ENCODE assay signal across 18 cellular contexts in the genomic region with DNA sequence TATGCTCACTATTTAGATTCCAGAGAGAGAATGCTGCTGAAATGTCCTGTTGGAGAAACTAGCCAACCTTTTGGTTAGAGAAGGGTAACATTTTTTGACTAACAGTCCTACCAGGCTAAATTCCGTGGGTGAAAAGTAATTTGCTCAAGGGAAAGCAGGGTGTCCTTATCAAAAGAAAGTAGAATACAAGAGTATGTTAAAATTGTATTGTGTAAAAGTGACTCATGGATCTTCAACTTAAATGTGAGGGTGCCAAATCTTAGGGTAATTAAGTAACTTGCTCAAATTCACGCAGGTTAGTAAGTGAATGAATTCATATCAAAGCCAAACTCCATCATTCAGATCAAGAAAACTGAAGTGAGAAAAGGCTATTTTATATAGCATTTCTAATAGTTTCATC.
"Had no signal": no experiment of that assay in that cellular context is flagged by ENCODE, and none has a peak within 500 bp of the region (broad histone marks: within the 10 kb centered on the region; RNA-seq: fewer than 3 reads in every experiment).

No MANE protein-coding gene starts in this region.

- H3K4me1 ChIP-seq: thyroid gland, uterus had no signal

- H3K27me3 ChIP-seq: ovary, stomach, thyroid gland, uterus had no signal

- H3K4me3 ChIP-seq: lung, mucosa of descending colon, ovary, skin epidermis, stomach, thyroid gland, uterus had no signal

- H3K27me3 Mint-ChIP-seq: activated CD4-positive, alpha-beta memory T cell treated with anti-CD3 and anti-CD28 coated beads, Interleukin-2, amount 10 ng/mL, durations not matched to agents 7 days and 5 days; activated CD4-positive, alpha-beta T cell treated with anti-CD3 and anti-CD28 coated beads for 36 hours; activated naive CD8-positive, alpha-beta T cell treated with anti-CD3 and anti-CD28 coated beads, Interleukin-2, amount 50 U/mL, for 24 hours; central memory CD8-positive, alpha-beta T cell had no signal

- DNase-seq: activated CD4-positive, alpha-beta memory T cell treated with anti-CD3 and anti-CD28 coated beads, Interleukin-2, amount 10 ng/mL, durations not matched to agents 7 days and 5 days; activated CD4-positive, alpha-beta T cell treated with anti-CD3 and anti-CD28 coated beads for 36 hours; activated naive CD4-positive, alpha-beta T cell treated with Interleukin-2 at 50 U/mL for 16 hours; activated naive CD8-positive, alpha-beta T cell treated with anti-CD3 and anti-CD28 coated beads, Interleukin-2, amount 50 U/mL, for 24 hours; effector memory CD4-positive, alpha-beta T cell; glutamatergic neuron; left cardiac atrium; mucosa of descending colon; nephron progenitor cell; ovary; stomach; T-helper 1 cell; thyroid gland; uterus had no signal

- H3K36me3 ChIP-seq: ovary, stomach, thyroid gland, uterus had no signal

- H3K27ac ChIP-seq: ovary, thyroid gland, uterus, VCaP had no signal

- H3K9me3 ChIP-seq: mucosa of descending colon, ovary, thyroid gland, uterus had no signal

- H3K27ac Mint-ChIP-seq: activated CD4-positive, alpha-beta memory T cell treated with anti-CD3 and anti-CD28 coated beads, Interleukin-2, amount 10 ng/mL, durations not matched to agents 7 days and 5 days; activated CD4-positive, alpha-beta T cell treated with anti-CD3 and anti-CD28 coated beads for 36 hours; activated naive CD8-positive, alpha-beta T cell treated with anti-CD3 and anti-CD28 coated beads, Interleukin-2, amount 50 U/mL, for 24 hours; nephron progenitor cell had no signal

- ATAC-seq: activated CD4-positive, alpha-beta T cell treated with anti-CD3 and anti-CD28 coated beads for 36 hours; activated naive CD8-positive, alpha-beta T cell treated with anti-CD3 and anti-CD28 coated beads, Interleukin-2, amount 50 U/mL, for 24 hours had no signal

- H3K4me1 Mint-ChIP-seq: activated CD4-positive, alpha-beta memory T cell treated with anti-CD3 and anti-CD28 coated beads, Interleukin-2, amount 10 ng/mL, durations not matched to agents 7 days and 5 days; activated CD4-positive, alpha-beta T cell treated with anti-CD3 and anti-CD28 coated beads for 36 hours; activated naive CD8-positive, alpha-beta T cell treated with anti-CD3 and anti-CD28 coated beads, Interleukin-2, amount 50 U/mL, for 24 hours; central memory CD8-positive, alpha-beta T cell; nephron progenitor cell had no signal

- H3K4me3 Mint-ChIP-seq: activated CD4-positive, alpha-beta memory T cell treated with anti-CD3 and anti-CD28 coated beads, Interleukin-2, amount 10 ng/mL, durations not matched to agents 7 days and 5 days; activated CD4-positive, alpha-beta T cell treated with anti-CD3 and anti-CD28 coated beads for 36 hours; activated naive CD8-positive, alpha-beta T cell treated with anti-CD3 and anti-CD28 coated beads, Interleukin-2, amount 50 U/mL, for 24 hours; central memory CD8-positive, alpha-beta T cell; nephron progenitor cell had no signal
